In the genomic region with DNA sequence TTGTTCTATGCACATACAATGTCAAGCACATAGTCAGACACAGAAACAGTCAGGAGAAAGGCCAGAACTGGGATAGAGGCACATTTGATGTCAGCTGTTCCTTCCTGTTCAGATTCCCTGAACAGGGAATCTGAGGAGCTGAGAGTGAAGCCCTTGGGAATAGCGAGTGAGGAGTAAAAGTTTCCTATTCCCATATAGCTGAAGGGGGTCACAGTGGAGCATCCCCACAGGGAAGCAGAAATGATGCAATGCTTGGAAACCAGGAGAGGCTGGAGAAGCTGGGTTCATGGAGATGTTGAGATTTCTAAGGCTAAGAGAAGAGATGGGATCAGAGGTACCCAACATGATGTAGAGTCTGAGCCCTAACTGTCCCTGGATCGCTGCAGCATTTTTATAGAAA, we compare ENCODE assay signal across 25 cellular contexts. TPM values are rescaled to one million over a fixed set of nuclear protein-coding genes. Genes with fewer than 3 reads are reported as not detected.
A peak's percentile ranks its signal among the peaks of the same experiment; 100 is the strongest.
DNase-seq lines count a peak whose midpoint lies in the region; ATAC-seq, FAIRE-seq and TF ChIP-seq lines count a peak whose summit lies in the region.
"Had no signal": no experiment of that assay in that cellular context is flagged by ENCODE, and none has a peak within 500 bp of the region (broad histone marks: within the 10 kb centered on the region; RNA-seq: fewer than 3 reads in every experiment).

No MANE protein-coding gene starts in this region.

- H3K36me3 ChIP-seq in H1 (ENCODE audit: control insufficient read depth in 2 of 4, insufficient read depth in 4 of 4, low read length in 3 of 4) (no peaks in the 10 kb centered on the region), neural progenitor cell (no peaks in the 10 kb centered on the region)
- H3K36me3 ChIP-seq: BLaER1, HAP-1 had no signal

- no peaks in the 10 kb centered on the region; a peak in 1 of 7 replicates for H3K4me1 ChIP-seq in H1 (replicated peaks in 1 of 4; ENCODE audit: control insufficient read depth in 3 of 4, insufficient read depth in 4 of 4, low read length in 3 of 4)
- H3K4me1 ChIP-seq in neural progenitor cell: no peaks in the 10 kb centered on the region
- H3K4me1 ChIP-seq: BLaER1, HAP-1 had no signal

- H3K27ac ChIP-seq in H1 (ENCODE audit: low read depth, low read length) (no peak overlapping the region), neural progenitor cell (no peak overlapping the region)
- H3K27ac ChIP-seq: BLaER1 had no signal

- H2AFZ ChIP-seq in H1 (ENCODE audit: low read length) (0 out of 2 replicates have a peak overlapping the region, but pooled peaks have one; percentile 53), neural progenitor cell (replicated peaks) (no peak overlapping the region)
- H2AFZ ChIP-seq: GM23338 had no signal

- peak; percentile 48 for ATAC-seq in Right ventricle myocardium superior (ENCODE audit: poor library complexity)
- no peak for ATAC-seq in GM18517 (IDR thresholded peaks at IDR 0.05; ENCODE audit: unreplicated experiment)
- ATAC-seq in sciatic nerve: no peak
- ATAC-seq: GM23338 had no signal

- H3K36me3 Mint-ChIP-seq in neural progenitor cell: no peaks in the 10 kb centered on the region
- H3K36me3 Mint-ChIP-seq: CD4-positive, CD25-positive, alpha-beta regulatory T cell; IgD-negative memory B cell had no signal

- no peak overlapping the region for H3K4me3 ChIP-seq in H1 (ENCODE audit: extremely low read depth in 1 of 4, insufficient read depth in 2 of 4, low read depth in 3 of 4, low read length in 4 of 4)
- H3K4me3 ChIP-seq in neural progenitor cell: no peak overlapping the region
- H3K4me3 ChIP-seq: BLaER1, GM23338, HAP-1 had no signal

- no peaks in the 10 kb centered on the region for H3K23me2 ChIP-seq in H1 (ENCODE audit: low read depth, low read length)

- no peak for TF ChIP-seq CTCF in H1 (IDR thresholded peaks at IDR 0.05; ENCODE audit: control extremely low read depth in 1 of 3, insufficient read depth in 1 of 3, low read depth in 1 of 3, low read length in 3 of 3)
- TF ChIP-seq CTCF in neural progenitor cell (IDR thresholded peaks at IDR 0.05): no peak

- H3K23ac ChIP-seq in H1 (ENCODE audit: insufficient read length): no peak overlapping the region

- TF ChIP-seq POLR2A in H1 (IDR thresholded peaks at IDR 0.05; ENCODE audit: control extremely low read depth in 1 of 2, low read depth in 2 of 2, low read length in 2 of 2): no peak

- no peak overlapping the region for H4K8ac ChIP-seq in H1 (ENCODE audit: extremely low read depth, insufficient read depth, low read length)

- peak overlapping the region; percentile 26 for H3K27ac Mint-ChIP-seq in neural progenitor cell
- H3K27ac Mint-ChIP-seq: CD4-positive, CD25-positive, alpha-beta regulatory T cell; GM23338; IgD-negative memory B cell had no signal

- no peak overlapping the region for H3K4me3 Mint-ChIP-seq in neural progenitor cell
- H3K4me3 Mint-ChIP-seq: CD4-positive, CD25-positive, alpha-beta regulatory T cell; GM23338; IgD-negative memory B cell had no signal

- no peaks in the 10 kb centered on the region for H3K9me3 Mint-ChIP-seq in neural progenitor cell
- H3K9me3 Mint-ChIP-seq: CD4-positive, CD25-positive, alpha-beta regulatory T cell; GM23338; IgD-negative memory B cell had no signal

- H3K18ac ChIP-seq in H1 (ENCODE audit: extremely low read depth, low read length): no peak overlapping the region

- no peak overlapping the region for H2BK12ac ChIP-seq in H1 (ENCODE audit: low read depth, low read length)

- H3K79me1 ChIP-seq in H1 (ENCODE audit: low read depth, low read length): no peaks in the 10 kb centered on the region

- H3K27me3 Mint-ChIP-seq in neural progenitor cell (ENCODE audit: insufficient read depth, low read depth): peaks cover 10% of the 10 kb centered on the region
- H3K27me3 Mint-ChIP-seq: IgD-negative memory B cell had no signal

- H3K27me3 ChIP-seq in H1 (replicated peaks in 1 of 4; ENCODE audit: control insufficient read depth in 3 of 4, extremely low read depth in 1 of 4, insufficient read depth in 3 of 4, low read length in 3 of 4) (no peaks in the 10 kb centered on the region), neural progenitor cell (no peaks in the 10 kb centered on the region)
- H3K27me3 ChIP-seq: BLaER1 had no signal

- 82% methylated on average over 2 of the region's 2 CpGs; no CpG with 5 or more reads in 1 of the 2 experiments for WGBS in H1 (ENCODE audit: extremely low coverage in 1 of 2, insufficient coverage in 1 of 2, insufficient read length in 1 of 2, insufficient replicate concordance in 2 of 2, low coverage in 1 of 2, low lambda C conversion rate in 2 of 2, missing lambda C conversion rate in 1 of 2), 2 experiments

- CTCF ChIA-PET in H1 (lab: Charles Lee; ENCODE audit: partially characterized antibody): interaction anchor here (0.6 to 2.4 kb wide), 11 partner anchors 9 to 200 kb away, joined by 3 to 15 read pairs (median 4); partner anchors contain the start of gene PRXL2A

- no peaks in the 10 kb centered on the region for H3K4me1 Mint-ChIP-seq in neural progenitor cell
- H3K4me1 Mint-ChIP-seq: CD4-positive, CD25-positive, alpha-beta regulatory T cell; GM23338 had no signal

- TF ChIP-seq EP300 in H1 (IDR thresholded peaks at IDR 0.05; ENCODE audit: borderline replicate concordance in 1 of 2, low read depth in 2 of 2, low read length in 2 of 2): no peak

- no peak overlapping the region for H3K4ac ChIP-seq in H1 (replicated peaks; ENCODE audit: insufficient read length, low read depth, low read length)

- no peak overlapping the region for H2BK120ac ChIP-seq in H1 (replicated peaks; ENCODE audit: low read depth, low read length)

- H3K4me2 ChIP-seq in H1 (ENCODE audit: insufficient read depth in 1 of 2, low read depth in 2 of 2, low read length in 2 of 2): no peak overlapping the region
- H3K4me2 ChIP-seq in neural progenitor cell: no peak overlapping the region
- H3K4me2 ChIP-seq: BLaER1, GM23338, SK-N-SH had no signal

- H2BK5ac ChIP-seq in H1 (ENCODE audit: low read depth, low read length): no peak overlapping the region

- H3K9me3 ChIP-seq in H1 (ENCODE audit: insufficient read depth in 2 of 2, low read depth in 1 of 2, low read length in 1 of 2) (no peaks in the 10 kb centered on the region), neural progenitor cell (ENCODE audit: low read depth) (no peaks in the 10 kb centered on the region)
- H3K9me3 ChIP-seq: BLaER1, SK-N-SH had no signal

- no peak for DNase-seq in Right ventricle myocardium superior
- no peak for DNase-seq in cardiac septum (ENCODE audit: low spot score)
- peak; percentile 5 for DNase-seq in NCI-H69 (lab: John Stamatoyannopoulos, UW)
- no peak for DNase-seq in H1 (ENCODE audit: low read depth in 1 of 2, low spot score in 2 of 2)
- DNase-seq in neural progenitor cell (ENCODE audit: low spot score): no peak
- DNase-seq in NCI-H2227 (lab: John Stamatoyannopoulos, UW; ENCODE audit: unreplicated experiment): no peak
- DNase-seq in sciatic nerve (ENCODE audit: low spot score): no peak
- DNase-seq: CD4-positive, CD25-positive, alpha-beta regulatory T cell; NCI-H1092; NCI-H1417 treated with DMSO at 0.1 percent for 48 hours; NCI-H1694 treated with DMSO at 0.1 percent for 48 hours; NCI-H2081; NCI-H446 treated with DMSO at 0.1 percent for 48 hours; NCI-H526; RPMI8226; SHP77 treated with DMSO at 0.1 percent for 48 hours; SK-N-SH; SW 1271 had no signal

- H2BK20ac ChIP-seq in H1 (ENCODE audit: low read length): no peak overlapping the region

- TF ChIP-seq RAD21 in H1 (IDR thresholded peaks at IDR 0.05 in 1 of 2, conservative IDR thresholded peaks at IDR 0.05 in 1 of 2; ENCODE audit: low read depth in 2 of 2, low read length in 2 of 2): no peak

- FAIRE-seq in H1 (lab: Jason Lieb, UNC): no peak

- intact Hi-C loops in Right ventricle myocardium superior (cut with DNase I) (no loop called here), cardiac septum (cut with DNase I) (no loop called here), sciatic nerve (cut with DNase I) (loop anchor here (10.0 kb wide), 1 partner anchor 108 kb away; no protein-coding TSS in a partner anchor)

- H4K91ac ChIP-seq in H1 (replicated peaks; ENCODE audit: insufficient read length, low read length): no peak overlapping the region

- H3K9ac ChIP-seq in H1 (replicated peaks in 1 of 4; ENCODE audit: extremely low read depth in 1 of 4, low read depth in 3 of 4, low read length in 3 of 4): no peak overlapping the region
- no peak overlapping the region for H3K9ac ChIP-seq in neural progenitor cell
- H3K9ac ChIP-seq: BLaER1, SK-N-SH had no signal

- no peaks in the 10 kb centered on the region for H4K20me1 ChIP-seq in H1 (replicated peaks in 1 of 2; ENCODE audit: control insufficient read depth in 1 of 2, insufficient read depth in 2 of 2, low read length in 2 of 2)
- no peaks in the 10 kb centered on the region for H4K20me1 ChIP-seq in neural progenitor cell (ENCODE audit: low read depth)
- H4K20me1 ChIP-seq: BLaER1 had no signal

- H2AK5ac ChIP-seq in H1 (ENCODE audit: low read depth, low read length): no peak overlapping the region

- no peaks in the 10 kb centered on the region for H3K79me2 ChIP-seq in H1 (ENCODE audit: control insufficient read depth in 1 of 2, insufficient read depth in 2 of 2, low read length in 2 of 2)
- no peaks in the 10 kb centered on the region for H3K79me2 ChIP-seq in neural progenitor cell (ENCODE audit: low read depth)

- H4K5ac ChIP-seq in H1 (ENCODE audit: insufficient read length, low read depth, low read length): no peak overlapping the region

- H2BK15ac ChIP-seq in H1 (ENCODE audit: low read length): no peak overlapping the region

- no peak overlapping the region for H3K14ac ChIP-seq in H1 (ENCODE audit: insufficient read length)

- no peak overlapping the region for H3K56ac ChIP-seq in H1 (replicated peaks; ENCODE audit: insufficient read length, low read depth, low read length)

- no peaks in the 10 kb centered on the region for H3F3A ChIP-seq in neural progenitor cell (ENCODE audit: low read depth)

- POLR2A ChIA-PET in H1 (lab: Charles Lee; ENCODE audit: partially characterized antibody): interaction anchor here (1.2 kb wide), 1 partner anchor 11 kb away, joined by 3 read pairs; no protein-coding TSS in a partner anchor

RNA-seq across cellular contexts. Expression of gene PRXL2A, which starts 11.3 kb away (rescaled TPM):
- total RNA-seq in Right ventricle myocardium superior (110 TPM), cardiac septum (54.3 TPM), neural progenitor cell (ENCODE audit: low replicate concordance) (81.4 and 107 TPM in 2 replicates), sciatic nerve (117 TPM)
- 58.3 and 60.1 TPM in 2 replicates for total RNA-seq in H1 (2021; fragmentation: NEBNext Ultra II Directional; extraction: Animal tissue kit (Norgen Biotek cat#: 25700))
- polyA plus RNA-seq in H1 (2011; rRNA removed): 9.7 and 13.4 TPM in 2 replicates
- 24.7 TPM for polyA plus RNA-seq in H1 (2011; cell fraction: cytosol; rRNA removed)
- polyA plus RNA-seq in H1 (2011; cell fraction: nucleus; rRNA removed): 12.5 TPM
- 36.0 to 47.0 TPM (median 41.3 TPM) in 4 replicates for polyA plus RNA-seq in H1 (2012, experiment 1 of 2)
- 12.7 TPM for polyA plus RNA-seq in H1 (2012, experiment 2 of 2)
- 48.4 TPM for polyA plus RNA-seq in H1 (2013, experiment 1 of 2)
- 52.5 TPM for polyA plus RNA-seq in H1 (2013, experiment 2 of 2)
- 10.4 and 12.3 TPM in 2 replicates for polyA minus RNA-seq in H1 (2011; rRNA and poly(A)+ RNA removed)
- 9.0 TPM for polyA minus RNA-seq in H1 (2011; cell fraction: cytosol; rRNA and poly(A)+ RNA removed)
- polyA minus RNA-seq in H1 (2011; cell fraction: nucleus; rRNA and poly(A)+ RNA removed): 12.0 TPM

RNA-seq across cellular contexts. Expression of gene DYDC2, which starts 40.4 kb away (rescaled TPM):
- total RNA-seq in Right ventricle myocardium superior (not detected), cardiac septum (not detected), neural progenitor cell (ENCODE audit: low replicate concordance) (5.8 and 6.9 TPM in 2 replicates), sciatic nerve (not detected)
- 3.5 and 5.2 TPM in 2 replicates for total RNA-seq in H1 (2021; fragmentation: NEBNext Ultra II Directional; extraction: Animal tissue kit (Norgen Biotek cat#: 25700))
- polyA plus RNA-seq in H1 (2011; rRNA removed): 0.88 and 1.5 TPM in 2 replicates
- polyA plus RNA-seq in H1 (2011; cell fraction: cytosol; rRNA removed): 3.5 TPM
- 0.90 TPM for polyA plus RNA-seq in H1 (2011; cell fraction: nucleus; rRNA removed)
- polyA plus RNA-seq in H1 (2012, experiment 1 of 2): 5.0 to 7.3 TPM (median 6.7 TPM) in 4 replicates
- polyA plus RNA-seq in H1 (2012, experiment 2 of 2): 0.92 TPM
- 2.9 TPM for polyA plus RNA-seq in H1 (2013, experiment 1 of 2)
- polyA plus RNA-seq in H1 (2013, experiment 2 of 2): 2.9 TPM
- polyA minus RNA-seq in H1 (2011; rRNA and poly(A)+ RNA removed): 0.50 and 1.00 TPM in 2 replicates
- polyA minus RNA-seq in H1 (2011; cell fraction: cytosol; rRNA and poly(A)+ RNA removed): 0.88 TPM
- 0.70 TPM for polyA minus RNA-seq in H1 (2011; cell fraction: nucleus; rRNA and poly(A)+ RNA removed)
- total RNA-seq: CD4-positive, CD25-positive, alpha-beta regulatory T cell had no signal
- polyA plus RNA-seq: AG04450; CD4-positive, CD25-positive, alpha-beta regulatory T cell; IgD-negative memory B cell had no signal

RNA-seq across cellular contexts. Expression of gene DYDC1, which starts 40.5 kb away (rescaled TPM):
- total RNA-seq in Right ventricle myocardium superior (not detected), cardiac septum (not detected), neural progenitor cell (ENCODE audit: low replicate concordance) (not detected in 2 replicates), sciatic nerve (not detected)
- total RNA-seq in H1 (2021; fragmentation: NEBNext Ultra II Directional; extraction: Animal tissue kit (Norgen Biotek cat#: 25700)): 0.44 TPM in 1 of 2 replicates, not detected in the other
- 0.11 TPM in 1 of 2 replicates, not detected in the other for polyA plus RNA-seq in H1 (2011; rRNA removed)
- polyA plus RNA-seq in H1 (2011; cell fraction: cytosol; rRNA removed): not detected
- polyA plus RNA-seq in H1 (2011; cell fraction: nucleus; rRNA removed): not detected
- polyA plus RNA-seq in H1 (2012, experiment 1 of 2): 0.33 to 0.61 TPM (median 0.58 TPM) in 3 of 4 replicates, not detected in the other
- polyA plus RNA-seq in H1 (2012, experiment 2 of 2): not detected
- 0.22 TPM for polyA plus RNA-seq in H1 (2013, experiment 1 of 2)
- polyA plus RNA-seq in H1 (2013, experiment 2 of 2): 0.63 TPM
- not detected in 2 replicates for polyA minus RNA-seq in H1 (2011; rRNA and poly(A)+ RNA removed)
- polyA minus RNA-seq in H1 (2011; cell fraction: cytosol; rRNA and poly(A)+ RNA removed): not detected
- polyA minus RNA-seq in H1 (2011; cell fraction: nucleus; rRNA and poly(A)+ RNA removed): not detected
- total RNA-seq: A172; CD4-positive, CD25-positive, alpha-beta regulatory T cell; GM23338 had no signal
- polyA plus RNA-seq: AG04450; CD4-positive, CD25-positive, alpha-beta regulatory T cell; GM23338; IgD-negative memory B cell; SK-N-SH had no signal

RNA-seq across cellular contexts. Expression of gene TSPAN14, which starts 57.1 kb away (rescaled TPM):
- total RNA-seq in Right ventricle myocardium superior: 36.6 TPM
- total RNA-seq in cardiac septum: 20.1 TPM
- 57.8 and 57.9 TPM in 2 replicates for total RNA-seq in H1 (2021; fragmentation: NEBNext Ultra II Directional; extraction: Animal tissue kit (Norgen Biotek cat#: 25700))
- polyA plus RNA-seq in H1 (2011; rRNA removed): 47.4 and 54.7 TPM in 2 replicates
- polyA plus RNA-seq in H1 (2011; cell fraction: cytosol; rRNA removed): 38.1 TPM
- 50.9 TPM for polyA plus RNA-seq in H1 (2011; cell fraction: nucleus; rRNA removed)
- polyA plus RNA-seq in H1 (2012, experiment 1 of 2): 43.5 to 60.8 TPM (median 54.3 TPM) in 4 replicates
- 45.7 TPM for polyA plus RNA-seq in H1 (2012, experiment 2 of 2)
- 39.1 TPM for polyA plus RNA-seq in H1 (2013, experiment 1 of 2)
- 41.9 TPM for polyA plus RNA-seq in H1 (2013, experiment 2 of 2)
- 35.5 and 41.7 TPM in 2 replicates for polyA minus RNA-seq in H1 (2011; rRNA and poly(A)+ RNA removed)
- 29.9 TPM for polyA minus RNA-seq in H1 (2011; cell fraction: cytosol; rRNA and poly(A)+ RNA removed)
- polyA minus RNA-seq in H1 (2011; cell fraction: nucleus; rRNA and poly(A)+ RNA removed): 26.0 TPM
- total RNA-seq in neural progenitor cell (ENCODE audit: low replicate concordance): 32.7 and 68.9 TPM in 2 replicates
- 103 TPM for total RNA-seq in sciatic nerve
